In genomic region chr18:75204262-75204977, GRCh38 we compare ENCODE assay signal across 9 cellular contexts. TPM values are rescaled to one million over a fixed set of nuclear protein-coding genes. Genes with fewer than 3 reads are reported as not detected.
A peak's percentile ranks its signal among the peaks of the same experiment; 100 is the strongest.
DNase-seq lines count a peak whose midpoint lies in the region; ATAC-seq and TF ChIP-seq lines count a peak whose summit lies in the region.
"Had no signal": no experiment of that assay in that cellular context is flagged by ENCODE, and none has a peak within 500 bp of the region (broad histone marks: within the 10 kb centered on the region; RNA-seq: fewer than 3 reads in every experiment).

No MANE protein-coding gene starts in this region.

- no peaks in the 10 kb centered on the region for H3K36me3 ChIP-seq in ectodermal cell (ENCODE audit: control insufficient read depth, insufficient read depth, low read length)
- peaks cover 0 to 25% of the 10 kb centered on the region in 2 donors for H3K36me3 ChIP-seq in left lung
- H3K36me3 ChIP-seq in suprapubic skin: peaks cover 6% of the 10 kb centered on the region
- H3K36me3 ChIP-seq in body of pancreas (replicated peaks in 1 of 2; ENCODE audit: insufficient read depth in 1 of 2, low read depth in 2 of 2): no peaks in the 10 kb centered on the region

- H3K27me3 ChIP-seq in ectodermal cell (ENCODE audit: control insufficient read depth, insufficient read depth, low read length, poor library complexity, severe bottlenecking) (peaks cover 69% of the 10 kb centered on the region), left lung (peaks cover 0 to 26% of the 10 kb centered on the region in 2 donors), suprapubic skin (no peaks in the 10 kb centered on the region), body of pancreas (no peaks in the 10 kb centered on the region)

- H3K4me1 ChIP-seq in ectodermal cell (ENCODE audit: control insufficient read depth, insufficient read depth, low read length): peaks cover 24% of the 10 kb centered on the region
- H3K4me1 ChIP-seq in left lung: peaks cover 17 to 46% of the 10 kb centered on the region in 2 donors
- H3K4me1 ChIP-seq in suprapubic skin: peaks cover 75% of the 10 kb centered on the region
- peaks cover 77% of the 10 kb centered on the region for H3K4me1 ChIP-seq in body of pancreas

- H3K4me3 ChIP-seq in ectodermal cell (ENCODE audit: insufficient read depth, low read depth, low read length) (peak overlapping the region; percentile 20), left lung (peak overlapping the region; percentile 28 to 39), suprapubic skin (peak overlapping the region; percentile 53), body of pancreas (no peak overlapping the region)

- H3K9me3 ChIP-seq in ectodermal cell (ENCODE audit: control insufficient read depth, low read length): no peaks in the 10 kb centered on the region
- no peaks in the 10 kb centered on the region for H3K9me3 ChIP-seq in left lung
- no peaks in the 10 kb centered on the region for H3K9me3 ChIP-seq in suprapubic skin
- H3K9me3 ChIP-seq in body of pancreas: no peaks in the 10 kb centered on the region

- TF ChIP-seq CTCF in left lung (IDR thresholded peaks at IDR 0.05) (no peak), suprapubic skin (IDR thresholded peaks at IDR 0.05) (no peak), body of pancreas (IDR thresholded peaks at IDR 0.05) (no peak)

- no peak for TF ChIP-seq EP300 in suprapubic skin (IDR thresholded peaks at IDR 0.05)

- DNase-seq in NCI-H748 (lab: John Stamatoyannopoulos, UW; ENCODE audit: unreplicated experiment) (peak; percentile 55), NCI-H748 treated with DMSO at 0.1 percent for 48 hours (lab: John Stamatoyannopoulos, UW) (no peak), left lung (peak in 1 of 2 donors; percentile 84), suprapubic skin (ENCODE audit: low spot score in 2 of 2) (no peak), body of pancreas (no peak)

- intact Hi-C loops in left lung (cut with DNase I): no loop called here
- intact Hi-C loops in body of pancreas (cut with DNase I): no loop called here

- ATAC-seq in left lung (peak; percentile 2), body of pancreas (no peak), HG03378 (IDR thresholded peaks at IDR 0.05; ENCODE audit: unreplicated experiment) (no peak), HG03135 (IDR thresholded peaks at IDR 0.05; ENCODE audit: unreplicated experiment) (no peak)

- WGBS in ectodermal cell, 2 experiments: 1% methylated on average over 70 of the region's 70 CpGs
- 10% methylated on average over 33 of the region's 70 CpGs for WGBS in suprapubic skin
- WGBS in body of pancreas, 2 donors: 28 to 36% methylated on average over 20 to 65 of the region's 70 CpGs

- TF ChIP-seq POLR2A in suprapubic skin (IDR thresholded peaks at IDR 0.05): no peak
- no peak for TF ChIP-seq POLR2A in body of pancreas (IDR thresholded peaks at IDR 0.05)

- H3K27ac ChIP-seq in ectodermal cell (ENCODE audit: insufficient read depth, low read depth, low read length, poor library complexity, severe bottlenecking) (no peak overlapping the region), left lung (no peak overlapping the region), suprapubic skin (peak overlapping the region; percentile 68), body of pancreas (peak overlapping the region in 1 of 4 donors; percentile 4)
- H3K27ac ChIP-seq: 22Rv1 had no signal

RNA-seq across cellular contexts. Expression of gene PTGR3, which starts 4.5 kb away (rescaled TPM):
- polyA plus RNA-seq in ectodermal cell (2013, experiment 1 of 4): 12.1 TPM
- polyA plus RNA-seq in ectodermal cell (2013, experiment 2 of 4): 14.7 TPM
- polyA plus RNA-seq in ectodermal cell (2013, experiment 3 of 4): 14.1 TPM
- polyA plus RNA-seq in ectodermal cell (2013, experiment 4 of 4): 14.9 TPM
- total RNA-seq in left lung (10 to 100 TPM; 25.7 to 30.4 TPM), suprapubic skin (10 to 100 TPM; 14.0 to 20.4 (median 15.5) TPM), body of pancreas (10 to 100 TPM in 1 of 2 donors, 1 to 10 TPM in 1; 8.9 to 26.5 TPM)

RNA-seq across cellular contexts. Expression of gene TSHZ1, which starts 6.2 kb away (rescaled TPM):
- 3.2 TPM for polyA plus RNA-seq in ectodermal cell (2013, experiment 1 of 4)
- polyA plus RNA-seq in ectodermal cell (2013, experiment 2 of 4): 1.7 TPM
- polyA plus RNA-seq in ectodermal cell (2013, experiment 3 of 4): 5.3 TPM
- polyA plus RNA-seq in ectodermal cell (2013, experiment 4 of 4): 5.0 TPM
- total RNA-seq in left lung (10 to 100 TPM; 13.3 to 20.2 TPM), suprapubic skin (10 to 100 TPM; 15.2 to 24.5 (median 20.3) TPM), body of pancreas (10 to 100 TPM in 1 of 2 donors, 1 to 10 TPM in 1; 8.3 to 11.2 TPM)

Comparison
In these comparisons a context has a peak if more than half of its experiments do, and no peak if none do; other contexts are left out.
1. H3K4me3 ChIP-seq: peak in ectodermal cell (single experiment), left lung (2 of 2) and suprapubic skin (single experiment); none in body of pancreas (0 of 2).